9 cellular contexts compared by ENCODE assay signal in genomic region chr22:21762712-21763581, GRCh38. TPM values are rescaled to one million over a fixed set of nuclear protein-coding genes. Genes with fewer than 3 reads are reported as not detected.
DNase-seq lines count a peak whose midpoint lies in the region; ATAC-seq lines count a peak whose summit lies in the region.
"Had no signal": no experiment of that assay in that cellular context is flagged by ENCODE, and none has a peak within 500 bp of the region (broad histone marks: within the 10 kb centered on the region; RNA-seq: fewer than 3 reads in every experiment).

No MANE protein-coding gene starts in this region.

- no peaks in the 10 kb centered on the region for H3K9me3 Mint-ChIP-seq in stimulated activated effector memory CD8-positive, alpha-beta T cell treated with anti-CD3 and anti-CD28 coated beads, Interleukin-12 subunit alpha, Interleukin-12 subunit beta, amount 100 ng/mL, for 72 hours

- H3K4me1 Mint-ChIP-seq in stimulated activated effector memory CD8-positive, alpha-beta T cell treated with anti-CD3 and anti-CD28 coated beads, Interleukin-12 subunit alpha, Interleukin-12 subunit beta, amount 100 ng/mL, for 72 hours: peaks cover 94% of the 10 kb centered on the region

- peak overlapping the region; percentile 29 for H3K4me3 Mint-ChIP-seq in stimulated activated effector memory CD8-positive, alpha-beta T cell treated with anti-CD3 and anti-CD28 coated beads, Interleukin-12 subunit alpha, Interleukin-12 subunit beta, amount 100 ng/mL, for 72 hours

- peaks cover 71% of the 10 kb centered on the region for H3K36me3 Mint-ChIP-seq in stimulated activated effector memory CD8-positive, alpha-beta T cell treated with anti-CD3 and anti-CD28 coated beads, Interleukin-12 subunit alpha, Interleukin-12 subunit beta, amount 100 ng/mL, for 72 hours

- ATAC-seq in activated CD4-positive, CD25-positive, alpha-beta regulatory T cell treated with anti-CD3 and anti-CD28 coated beads, Interleukin-2, amount 50 U/mL, for 24 hours: peak; percentile 75 to 79
- ATAC-seq in esophagus mucosa: peak; percentile 38
- peak; percentile 77 for ATAC-seq in stimulated activated effector memory CD8-positive, alpha-beta T cell treated with anti-CD3 and anti-CD28 coated beads, Interleukin-12 subunit alpha, Interleukin-12 subunit beta, amount 100 ng/mL, for 72 hours
- no peak for ATAC-seq in HG03354 (IDR thresholded peaks at IDR 0.05; ENCODE audit: poor library complexity, severe bottlenecking, unreplicated experiment)

- DNase-seq in activated CD4-positive, CD25-positive, alpha-beta regulatory T cell treated with anti-CD3 and anti-CD28 coated beads, Interleukin-2, amount 50 U/mL, for 72 hours: no peak
- peak; percentile 11 for DNase-seq in activated CD4-positive, alpha-beta T cell treated with anti-CD3 and anti-CD28 coated beads, Interleukin-2, amount 50 U/mL, for 1 hour
- DNase-seq in stimulated activated effector memory CD8-positive, alpha-beta T cell treated with anti-CD3 and anti-CD28 coated beads, Interleukin-12 subunit alpha, Interleukin-12 subunit beta, amount 100 ng/mL, for 72 hours (ENCODE audit: low spot score in 2 of 2): peak in 1 of 2 donors; percentile 75
- DNase-seq in germinal center (ENCODE audit: low spot score): no peak
- no peak for DNase-seq in activated CD4-positive, CD25-positive, alpha-beta regulatory T cell (lab: John Stamatoyannopoulos, UW)
- DNase-seq: NCI-H2171 treated with DMSO at 0.1 percent for 48 hours had no signal

- peak overlapping the region; percentile 5 for H3K27ac Mint-ChIP-seq in stimulated activated effector memory CD8-positive, alpha-beta T cell treated with anti-CD3 and anti-CD28 coated beads, Interleukin-12 subunit alpha, Interleukin-12 subunit beta, amount 100 ng/mL, for 72 hours

RNA-seq across cellular contexts. Expression of gene YPEL1, which starts 27.4 kb away (rescaled TPM):
- 0.36 TPM for total RNA-seq in esophagus mucosa
